ENCODE assay signal across 8 cellular contexts in the genomic region with DNA sequence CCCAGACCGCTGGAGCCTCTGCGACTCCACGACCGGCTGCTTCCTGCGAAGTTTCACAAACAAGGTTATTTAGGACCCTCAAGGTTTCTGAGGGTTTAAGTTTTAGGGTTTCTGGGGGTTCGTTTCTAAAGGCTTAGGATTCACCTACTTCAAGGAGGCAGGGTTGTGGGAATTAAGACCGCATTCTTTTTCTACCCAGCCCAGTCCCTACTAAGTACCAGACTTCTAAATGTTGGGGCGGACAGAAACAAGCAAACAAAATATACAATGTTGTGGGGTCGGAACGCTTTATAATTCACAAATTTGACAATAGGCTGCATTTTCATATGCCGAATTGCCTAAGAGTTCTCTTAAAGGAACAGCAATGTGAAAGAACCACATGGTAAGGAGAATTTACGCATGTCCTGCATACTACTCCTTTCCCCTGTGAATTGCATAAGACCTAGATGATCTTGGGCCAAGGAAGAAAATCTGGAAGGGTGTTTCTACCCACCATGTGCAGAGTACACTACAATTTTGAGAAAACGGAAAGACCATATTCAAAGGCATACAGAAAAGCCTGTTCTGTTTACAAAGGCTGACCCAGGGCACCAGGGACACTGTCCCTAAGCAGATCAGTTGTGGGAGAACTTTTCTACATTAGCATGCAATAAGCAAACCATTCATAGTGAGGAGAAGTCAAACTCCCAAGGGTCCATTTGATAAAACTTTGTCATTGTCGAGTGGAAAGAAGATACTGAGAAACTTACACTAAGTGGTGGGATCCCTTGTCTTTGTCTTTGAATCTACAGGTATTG.
DNase-seq lines count a peak whose midpoint lies in the region; ATAC-seq and TF ChIP-seq lines count a peak whose summit lies in the region.

No MANE protein-coding gene starts in this region.

- 20 to 23% methylated on average over 14 of the region's 14 CpGs for WGBS in GM23248 (ENCODE audit: low coverage in 1 of 2, low lambda C conversion rate in 2 of 2, missing lambda C conversion rate in 2 of 2), 2 experiments
- WGBS in psoas muscle, 3 donors, result 16 to 35% (median 27%) methylated on average over 14 of the region's 14 CpGs

- H3K27me3 ChIP-seq in GM23248 (replicated peaks; ENCODE audit: insufficient read depth) (no peaks in the 10 kb centered on the region), psoas muscle (ENCODE audit: insufficient read depth in 3 of 3, low read length in 2 of 3) (no peaks in the 10 kb centered on the region)

- H3K9ac ChIP-seq in GM23248, result peak overlapping the region; percentile 88

- H4K20me1 ChIP-seq in GM23248 (ENCODE audit: insufficient read depth), result no peaks in the 10 kb centered on the region

- no peak for ATAC-seq in psoas muscle

- peaks cover 48% of the 10 kb centered on the region for H3F3A ChIP-seq in GM23248 (ENCODE audit: insufficient read depth)

- peak overlapping the region; percentile 96 for H3K4me2 ChIP-seq in GM23248 (ENCODE audit: unreplicated experiment)

- TF ChIP-seq CTCF in psoas muscle (IDR thresholded peaks at IDR 0.05), result no peak

- H3K79me2 ChIP-seq in GM23248 (ENCODE audit: insufficient read depth), result peaks cover 33% of the 10 kb centered on the region

- H3K4me1 ChIP-seq in GM23248 (ENCODE audit: insufficient read depth) (peaks cover 50% of the 10 kb centered on the region), psoas muscle (peaks cover 42% of the 10 kb centered on the region)

- H3K36me3 ChIP-seq in GM23248 (ENCODE audit: low read depth) (no peaks in the 10 kb centered on the region), psoas muscle (ENCODE audit: insufficient read depth in 1 of 2, low read depth in 1 of 2) (no peaks in the 10 kb centered on the region)

- H2AFZ ChIP-seq in GM23248, result peak overlapping the region; percentile 78

- in situ Hi-C loops in GM23248 (cut with MboI), result no loop called here

- intact Hi-C loops in psoas muscle (cut with DNase I), result loop anchor here in 1 of 2 donors (5.0 kb wide), 1 partner anchor 37 kb away; no protein-coding TSS in a partner anchor

- no peaks in the 10 kb centered on the region for H3K9me2 ChIP-seq in GM23248 (ENCODE audit: insufficient read depth)

- H3K9me3 ChIP-seq in GM23248 (ENCODE audit: low read depth), result no peaks in the 10 kb centered on the region
- no peaks in the 10 kb centered on the region for H3K9me3 ChIP-seq in psoas muscle

- no peak overlapping the region; the same call in 1 of the 2 replicates for H3K27ac ChIP-seq in GM23248
- peak overlapping the region; percentile 94 for H3K27ac ChIP-seq in psoas muscle

- DNase-seq in GM23248 (peak; percentile 51), SKM-1 treated with dmso at 0.1 percent for 144 hours (lab: John Stamatoyannopoulos, UW; ENCODE audit: unreplicated experiment) (peak; percentile 69), fibroblast of the conjunctiva (ENCODE audit: low read depth) (peak; percentile 83), psoas muscle (no peak), activated gamma-delta T cell treated with Interleukin-2 at 50 U/mL for 16 hours (no peak), middle frontal gyrus (ENCODE audit: extremely low spot score, low spot score) (no peak), LoVo (ENCODE audit: low spot score) (no peak), NCI-H2081 (lab: John Stamatoyannopoulos, UW) (no peak)

- H3K4me3 ChIP-seq in GM23248 (peak overlapping the region; percentile 88), psoas muscle (peak overlapping the region; percentile 87)

Comparison
In these comparisons a context has a peak if more than half of its experiments do, and no peak if none do; other contexts are left out.
1. DNase-seq: peak in GM23248 (single experiment), SKM-1 treated with dmso at 0.1 percent for 144 hours (single experiment) and fibroblast of the conjunctiva (single experiment); none in psoas muscle (0 of 2), activated gamma-delta T cell treated with Interleukin-2 at 50 U/mL for 16 hours (single experiment), middle frontal gyrus (single experiment), LoVo (single experiment) and NCI-H2081 (0 of 2).